In genomic region chr7:129434846-129435318, GRCh38 we compare ENCODE assay signal across 8 cellular contexts. TPM values are rescaled to one million over a fixed set of nuclear protein-coding genes. Genes with fewer than 3 reads are reported as not detected.
DNase-seq lines count a peak whose midpoint lies in the region; ATAC-seq and TF ChIP-seq lines count a peak whose summit lies in the region.

No MANE protein-coding gene starts in this region.

- peaks cover 16% of the 10 kb centered on the region for H3K4me1 ChIP-seq in OCI-LY1 (ENCODE audit: insufficient read depth, low read length, severe bottlenecking)
- H3K4me1 ChIP-seq in right lobe of liver = peaks cover 0 to 12% (median 0%) of the 10 kb centered on the region in 4 donors
- peaks cover 0 to 17% (median 8%) of the 10 kb centered on the region in 4 donors for H3K4me1 ChIP-seq in tibial nerve

- ATAC-seq in central memory CD8-positive, alpha-beta T cell (replicated peaks; ENCODE audit: extremely low read depth, poor library complexity, severe bottlenecking) = no peak
- ATAC-seq in right lobe of liver = peak in 3 of 4 donors; percentile 4 to 7 (median 6)
- no peak for ATAC-seq in GM19351 (IDR thresholded peaks at IDR 0.05; ENCODE audit: unreplicated experiment)

- H3K27me3 Mint-ChIP-seq in central memory CD8-positive, alpha-beta T cell = peaks cover 36% of the 10 kb centered on the region

- H3K4me3 Mint-ChIP-seq in central memory CD8-positive, alpha-beta T cell = peak overlapping the region; percentile 93

- no peaks in the 10 kb centered on the region for H3K9me2 ChIP-seq in OCI-LY1 (ENCODE audit: low read depth, low read length)

- no peak for TF ChIP-seq POLR2A in right lobe of liver (IDR thresholded peaks at IDR 0.05)
- no peak for TF ChIP-seq POLR2A in tibial nerve (IDR thresholded peaks at IDR 0.05)

- TF ChIP-seq EP300 in tibial nerve (IDR thresholded peaks at IDR 0.05) = no peak

- H3K36me3 Mint-ChIP-seq in central memory CD8-positive, alpha-beta T cell (ENCODE audit: insufficient read depth) = peaks cover 6% of the 10 kb centered on the region

- peak overlapping the region; percentile 65 for H3K9ac ChIP-seq in OCI-LY1 (ENCODE audit: low read length)

- WGBS in right lobe of liver (ENCODE audit: insufficient coverage, low coverage, low lambda C conversion rate, missing lambda C conversion rate) = 7% methylated on average over 14 of the region's 25 CpGs
- 1 to 3% methylated on average over 21 to 25 of the region's 25 CpGs for whole genome bisulfite sequencing in tibial nerve, 2 donors

- H3K4me1 Mint-ChIP-seq in central memory CD8-positive, alpha-beta T cell = peaks cover 21% of the 10 kb centered on the region

- no peaks in the 10 kb centered on the region for H4K20me1 ChIP-seq in OCI-LY1 (ENCODE audit: insufficient read depth, low read length)

- H3K27me3 ChIP-seq in OCI-LY1 (ENCODE audit: insufficient read depth, low read length) (peaks cover 6% of the 10 kb centered on the region; the same call in 1 of the 2 replicates), right lobe of liver (no peaks in the 10 kb centered on the region), tibial nerve (peaks cover 0 to 18% of the 10 kb centered on the region in 2 donors)

- H2AFZ ChIP-seq in OCI-LY1 (ENCODE audit: low read length) = peak overlapping the region; percentile 26; the same call in 1 of the 2 replicates

- H3K4me3 ChIP-seq in OCI-LY1 (ENCODE audit: low read depth, low read length, poor library complexity, severe bottlenecking) = peak overlapping the region; percentile 66
- H3K4me3 ChIP-seq in right lobe of liver = peak overlapping the region; percentile 69 to 82 (median 76)
- H3K4me3 ChIP-seq in tibial nerve = peak overlapping the region; percentile 56 to 77 (median 66)

- H3K27ac Mint-ChIP-seq in central memory CD8-positive, alpha-beta T cell (ENCODE audit: low read depth) = peak overlapping the region; percentile 85

- H3K79me2 ChIP-seq in OCI-LY1 (ENCODE audit: insufficient read depth, low read length) = no peaks in the 10 kb centered on the region

- H3K27ac ChIP-seq in OCI-LY1 (ENCODE audit: low read depth, low read length, poor library complexity, severe bottlenecking) = no peak overlapping the region
- no peak overlapping the region for H3K27ac ChIP-seq in right lobe of liver
- peak overlapping the region in 2 of 4 donors; percentile 13 to 31 for H3K27ac ChIP-seq in tibial nerve

- H3K4me2 ChIP-seq in OCI-LY1 (ENCODE audit: low read length) = peak overlapping the region; percentile 83

- no peak for TF ChIP-seq CTCF in OCI-LY1 (IDR thresholded peaks at IDR 0.05; ENCODE audit: low read length)
- no peak for TF ChIP-seq CTCF in right lobe of liver (IDR thresholded peaks at IDR 0.05)
- no peak for TF ChIP-seq CTCF in tibial nerve (IDR thresholded peaks at IDR 0.05)

- H3F3A ChIP-seq in OCI-LY1 (ENCODE audit: insufficient read depth, low read length) = no peaks in the 10 kb centered on the region

- H3K9me3 ChIP-seq in OCI-LY1 (ENCODE audit: low read length) = no peaks in the 10 kb centered on the region
- no peaks in the 10 kb centered on the region for H3K9me3 ChIP-seq in right lobe of liver
- H3K9me3 ChIP-seq in tibial nerve = no peaks in the 10 kb centered on the region

- H3K36me3 ChIP-seq in OCI-LY1 (ENCODE audit: insufficient read depth, low read length) = no peaks in the 10 kb centered on the region
- H3K36me3 ChIP-seq in right lobe of liver = no peaks in the 10 kb centered on the region
- H3K36me3 ChIP-seq in tibial nerve = no peaks in the 10 kb centered on the region

- DNase-seq in NCI-H82 (lab: John Stamatoyannopoulos, UW) (peak; percentile 42), NCI-H82 treated with DMSO at 0.1 percent for 48 hours (lab: John Stamatoyannopoulos, UW; ENCODE audit: unreplicated experiment) (no peak), right lobe of liver (peak in 2 of 3 donors; percentile 21 to 60), tibial nerve (ENCODE audit: low spot score in 2 of 2) (no peak), MV-4-11 (lab: John Stamatoyannopoulos, UW) (no peak)
- no peak for DNase-seq in central memory CD8-positive, alpha-beta T cell (ENCODE audit: low spot score in 2 of 2)

- H3K9me3 Mint-ChIP-seq in central memory CD8-positive, alpha-beta T cell = no peaks in the 10 kb centered on the region

- intact Hi-C loops in right lobe of liver (cut with DNase I) = no loop called here

RNA-seq across cellular contexts. Expression of gene STRIP2, which starts 0.7 kb away (rescaled TPM):
- total RNA-seq in right lobe of liver (under 1 TPM; 0.24 to 0.86 (median 0.42) TPM), tibial nerve (under 1 TPM; 0.30 to 0.44 (median 0.41) TPM)

Comparison
In these comparisons a context has a peak if more than half of its experiments do, and no peak if none do; other contexts are left out.
1. DNase-seq: peak in NCI-H82 (single experiment) and right lobe of liver (2 of 3); none in NCI-H82 treated with DMSO at 0.1 percent for 48 hours (single experiment), central memory CD8-positive, alpha-beta T cell (0 of 2), tibial nerve (0 of 2) and MV-4-11 (single experiment).
2. ATAC-seq: peak in right lobe of liver (3 of 4); none in central memory CD8-positive, alpha-beta T cell (single experiment) and GM19351 (single experiment).
3. Peak in every context shown above with its lines, with median percentiles within 50 percentile points of each other: H3K4me3 ChIP-seq.